16 cellular contexts compared by ENCODE assay signal in genomic region chr13:80605007-80605406, GRCh38.
"Had no signal": no experiment of that assay in that cellular context is flagged by ENCODE, and none has a peak within 500 bp of the region (broad histone marks: within the 10 kb centered on the region; RNA-seq: fewer than 3 reads in every experiment).

No MANE protein-coding gene starts in this region.

- H3K27ac ChIP-seq: dorsolateral prefrontal cortex, stomach, upper lobe of left lung had no signal

- H3K4me3 ChIP-seq: dorsolateral prefrontal cortex, mucosa of descending colon, stomach, upper lobe of left lung, uterus had no signal

- DNase-seq: cortex of kidney; dorsolateral prefrontal cortex; effector CD8-positive, alpha-beta T cell; hippocampal formation; left colon; mammary epithelial cell; mucosa of descending colon; naive thymus-derived CD8-positive, alpha-beta T cell; posterior cingulate gyrus; small intestine; stimulated activated CD4-positive, alpha-beta T cell treated with anti-CD3 and anti-CD28 coated beads, Interleukin-12 subunit alpha, Interleukin-12 subunit beta, amount 100 ng/mL, for 4 hours; stimulated activated naive CD4-positive, alpha-beta T cell; stomach; upper lobe of left lung; uterus had no signal

- H3K27me3 ChIP-seq: dorsolateral prefrontal cortex, stomach, upper lobe of left lung, uterus had no signal

- H3K4me1 ChIP-seq: stomach, upper lobe of left lung, uterus had no signal

- ATAC-seq: esophagus mucosa; left colon; mucosa of descending colon; naive thymus-derived CD8-positive, alpha-beta T cell had no signal

- H3K9me3 ChIP-seq: mucosa of descending colon, stomach, upper lobe of left lung, uterus had no signal

- H3K36me3 ChIP-seq: stomach, upper lobe of left lung, uterus had no signal
